21 cellular contexts compared by ENCODE assay signal in the genomic region with DNA sequence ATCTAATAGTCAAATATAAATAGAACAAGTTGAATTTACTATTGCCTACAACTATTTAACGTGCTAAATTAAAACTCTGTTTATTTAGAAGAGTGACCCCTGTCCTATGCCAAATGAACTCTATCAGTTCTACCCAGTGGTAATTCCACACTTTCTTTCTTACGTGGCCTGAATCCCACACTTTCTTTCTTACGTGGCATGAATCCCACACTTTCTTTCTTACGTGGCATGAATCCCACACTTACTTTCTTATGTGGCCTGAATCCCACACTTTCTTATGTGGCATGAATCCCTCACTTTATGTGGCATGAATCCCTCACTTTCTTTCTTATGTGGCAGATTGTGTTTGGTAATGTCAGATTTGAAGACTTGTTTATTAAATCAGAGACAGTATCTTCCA. TPM values are rescaled to one million over a fixed set of nuclear protein-coding genes. Genes with fewer than 3 reads are reported as not detected.
DNase-seq lines count a peak whose midpoint lies in the region; ATAC-seq and TF ChIP-seq lines count a peak whose summit lies in the region.
"Had no signal": no experiment of that assay in that cellular context is flagged by ENCODE, and none has a peak within 500 bp of the region (broad histone marks: within the 10 kb centered on the region; RNA-seq: fewer than 3 reads in every experiment).

No MANE protein-coding gene starts in this region.

- 48% methylated on average over 4 of the region's 4 CpGs for WGBS in mammary epithelial cell (ENCODE audit: low coverage, missing lambda C conversion rate)
- WGBS in transverse colon (ENCODE audit: low coverage in 1 of 2), 2 donors, result 44 to 47% methylated on average over 4 of the region's 4 CpGs

- H3K36me3 ChIP-seq in breast epithelium, result no peaks in the 10 kb centered on the region
- H3K36me3 ChIP-seq in mammary epithelial cell (ENCODE audit: insufficient read depth, low read length), result peaks cover 3% of the 10 kb centered on the region
- no peaks in the 10 kb centered on the region for H3K36me3 ChIP-seq in naive thymus-derived CD4-positive, alpha-beta T cell (ENCODE audit: control insufficient read depth in 2 of 3, insufficient read depth in 3 of 3, low read length in 3 of 3)
- H3K36me3 ChIP-seq in transverse colon, result no peaks in the 10 kb centered on the region
- H3K36me3 ChIP-seq: pancreas had no signal

- H3K4me3 Mint-ChIP-seq in MCF 10A (ENCODE audit: unreplicated experiment), result no peak overlapping the region
- peak overlapping the region in 3 of 10 donors; percentile 7 to 29 (median 12) for H3K4me3 Mint-ChIP-seq in naive thymus-derived CD4-positive, alpha-beta T cell
- H3K4me3 Mint-ChIP-seq: activated naive CD8-positive, alpha-beta T cell had no signal

- peak overlapping the region in 1 of 2 donors; percentile 45 for H3K27ac ChIP-seq in breast epithelium
- no peak overlapping the region for H3K27ac ChIP-seq in mammary epithelial cell (ENCODE audit: insufficient read depth, low read depth, low read length)
- no peak overlapping the region for H3K27ac ChIP-seq in naive thymus-derived CD4-positive, alpha-beta T cell (ENCODE audit: low read depth, low read length)
- H3K27ac ChIP-seq in transverse colon, result peak overlapping the region in 3 of 4 donors; percentile 43 to 79 (median 49)
- H3K27ac ChIP-seq: pancreas had no signal

- H3K9me3 ChIP-seq in breast epithelium (no peaks in the 10 kb centered on the region), mammary epithelial cell (replicated peaks; ENCODE audit: insufficient read depth, low read length) (no peaks in the 10 kb centered on the region), transverse colon (no peaks in the 10 kb centered on the region)
- no peaks in the 10 kb centered on the region for H3K9me3 ChIP-seq in naive thymus-derived CD4-positive, alpha-beta T cell (ENCODE audit: control insufficient read depth in 2 of 3, low read length in 3 of 3)
- H3K9me3 ChIP-seq: MG63, pancreas had no signal

- H3K9ac ChIP-seq in mammary epithelial cell (ENCODE audit: insufficient read depth, low read length), result peak overlapping the region; percentile 8

- TF ChIP-seq EP300 in transverse colon (IDR thresholded peaks at IDR 0.05; ENCODE audit: low read depth), result no peak

- no peaks in the 10 kb centered on the region for H3K27me3 Mint-ChIP-seq in MCF 10A (ENCODE audit: insufficient read depth, unreplicated experiment)
- H3K27me3 Mint-ChIP-seq in naive thymus-derived CD4-positive, alpha-beta T cell, result no peaks in the 10 kb centered on the region
- H3K27me3 Mint-ChIP-seq: activated naive CD8-positive, alpha-beta T cell had no signal

- POLR2A ChIA-PET in MCF 10A (lab: Yijun Ruan, JAX), result interaction anchor here (0.9 to 3.0 kb wide), 2 partner anchors 10 to 68 kb away, joined by 3 to 16 read pairs; no protein-coding TSS in a partner anchor
- POLR2A ChIA-PET in naive thymus-derived CD4-positive, alpha-beta T cell (lab: Charles Lee), result no interaction called here

- in situ Hi-C loops in mammary epithelial cell (cut with MboI; ENCODE audit: low sequenced_read_pairs in 2 of 2), result loop anchor here in 1 of 2 donors (5.0 kb wide), 1 partner anchor 173 kb away; no protein-coding TSS in a partner anchor
- in situ Hi-C loops in transverse colon (cut with MboI; ENCODE audit: low pct_ligation_motif_present in 1 of 4, low pct_unique_long_range_greater_than_20kb in 1 of 4, low sequenced_read_pairs in 3 of 4), result no loop called here

- H3K4me2 ChIP-seq in mammary epithelial cell (ENCODE audit: insufficient read depth, low read depth, low read length), result no peak overlapping the region

- peaks cover 15% of the 10 kb centered on the region for H3K36me3 Mint-ChIP-seq in MCF 10A (ENCODE audit: insufficient read depth, unreplicated experiment)
- H3K36me3 Mint-ChIP-seq in naive thymus-derived CD4-positive, alpha-beta T cell, result peaks cover 0 to 9% (median under 1%) of the 10 kb centered on the region in 5 donors

- TF ChIP-seq POLR2A in breast epithelium (IDR thresholded peaks at IDR 0.05) (no peak), transverse colon (IDR thresholded peaks at IDR 0.05) (no peak)

- H2AFZ ChIP-seq in mammary epithelial cell (ENCODE audit: low read depth, low read length), result no peak overlapping the region

- H3K4me1 Mint-ChIP-seq in MCF 10A (ENCODE audit: insufficient read depth, unreplicated experiment), result peaks cover 51% of the 10 kb centered on the region
- H3K4me1 Mint-ChIP-seq in naive thymus-derived CD4-positive, alpha-beta T cell, result peaks cover 46 to 86% (median 69%) of the 10 kb centered on the region in 7 donors

- H3K4me1 ChIP-seq in breast epithelium (peaks cover 0 to 25% of the 10 kb centered on the region in 2 donors), mammary epithelial cell (ENCODE audit: insufficient read depth, low read length) (peaks cover 46% of the 10 kb centered on the region), transverse colon (peaks cover 15 to 69% (median 48%) of the 10 kb centered on the region in 4 donors)
- peaks cover 23 to 33% of the 10 kb centered on the region in 2 donors for H3K4me1 ChIP-seq in naive thymus-derived CD4-positive, alpha-beta T cell (ENCODE audit: control insufficient read depth in 2 of 2, insufficient read depth in 2 of 2, low read length in 2 of 2)

- H3K27me3 ChIP-seq in breast epithelium (no peaks in the 10 kb centered on the region), mammary epithelial cell (ENCODE audit: insufficient read depth, low read length) (no peaks in the 10 kb centered on the region), transverse colon (no peaks in the 10 kb centered on the region)
- H3K27me3 ChIP-seq in naive thymus-derived CD4-positive, alpha-beta T cell (ENCODE audit: control insufficient read depth in 2 of 2, insufficient read depth in 2 of 2, low read length in 2 of 2), result no peaks in the 10 kb centered on the region
- H3K27me3 ChIP-seq: MG63, pancreas had no signal

- no TSS peak for BruUV-seq in MCF 10A (replicated peaks; lab: Mats Ljungman, UMichigan)
- BruUV-seq in mammary epithelial cell (replicated peaks; lab: Mats Ljungman, UMichigan), result no TSS peak

- intact Hi-C loops in MCF 10A (cut with micrococcal nuclease) (loop anchor here (5.0 to 10.0 kb wide), 3 partner anchors 73 to 171 kb away; a partner anchor contains a TSS), breast epithelium (cut with DNase I; ENCODE audit: low total_unique reads) (no loop called here), mammary epithelial cell (cut with micrococcal nuclease) (loop anchor here (10.0 kb wide), 1 partner anchor 321 kb away; no protein-coding TSS in a partner anchor), transverse colon (cut with DNase I; ENCODE audit: low total_unique reads) (no loop called here)
- intact Hi-C loops in naive thymus-derived CD4-positive, alpha-beta T cell (cut with micrococcal nuclease), result no loop called here

- H3K79me2 ChIP-seq in mammary epithelial cell (ENCODE audit: insufficient read depth, low read length), result peaks cover 91% of the 10 kb centered on the region

- H3K4me3 ChIP-seq in breast epithelium, result no peak overlapping the region
- H3K4me3 ChIP-seq in mammary epithelial cell (replicated peaks in 1 of 3; ENCODE audit: insufficient read depth in 1 of 3, low read depth in 2 of 3, low read length in 3 of 3), result no peak overlapping the region
- no peak overlapping the region for H3K4me3 ChIP-seq in naive thymus-derived CD4-positive, alpha-beta T cell (ENCODE audit: low read length)
- no peak overlapping the region for H3K4me3 ChIP-seq in transverse colon
- H3K4me3 ChIP-seq: MG63, pancreas had no signal

- no peak for ATAC-seq in naive thymus-derived CD4-positive, alpha-beta T cell
- ATAC-seq in left lobe of liver, result no peak
- ATAC-seq: esophagus mucosa, pancreas had no signal

- H3K9me3 Mint-ChIP-seq in MCF 10A (ENCODE audit: unreplicated experiment), result no peaks in the 10 kb centered on the region
- H3K9me3 Mint-ChIP-seq in naive thymus-derived CD4-positive, alpha-beta T cell, result no peaks in the 10 kb centered on the region

- DNase-seq in MCF 10A (ENCODE audit: unreplicated experiment), result no peak
- no peak for DNase-seq in breast epithelium (ENCODE audit: low spot score in 2 of 2)
- DNase-seq in mammary epithelial cell, result no peak
- no peak for DNase-seq in naive thymus-derived CD4-positive, alpha-beta T cell
- DNase-seq in transverse colon, result no peak
- no peak for DNase-seq in left lobe of liver (ENCODE audit: low spot score)
- no peak for DNase-seq in stimulated activated CD4-positive, alpha-beta T cell treated with anti-CD3 and anti-CD28 coated beads, Interleukin-4, amount 100 ng/mL, for 1 hour
- DNase-seq in NCI-H774 (lab: John Stamatoyannopoulos, UW), result no peak
- DNase-seq: activated CD4-positive, CD25-positive, alpha-beta regulatory T cell treated with anti-CD3 and anti-CD28 coated beads, Interleukin-2, amount 50 U/mL, for 72 hours; activated CD8-positive, alpha-beta memory T cell treated with anti-CD3 and anti-CD28 coated beads, Interleukin-2, amount 50 U/mL, for 4 hours; COR-L47; GOT3; MG63; NCI-H187; NCI-H524 treated with DMSO at 0.1 percent for 48 hours; SIG-M5; stimulated activated CD4-positive, alpha-beta T cell treated with anti-CD3 and anti-CD28 coated beads, Interleukin-12 subunit alpha, Interleukin-12 subunit beta, amount 100 ng/mL, for 4 hours; stimulated activated naive CD4-positive, alpha-beta T cell treated with Interleukin-2 at 50 U/mL for 16 hours had no signal

- dilution Hi-C loops in mammary epithelial cell (cut with HindIII; ENCODE audit: low sequenced_read_pairs), result loop anchor here (5.0 kb wide), 1 partner anchor 163 kb away; no protein-coding TSS in a partner anchor

- no peaks in the 10 kb centered on the region for H4K20me1 ChIP-seq in mammary epithelial cell (ENCODE audit: insufficient read depth, low read length)

- CTCF ChIA-PET in MCF 10A (lab: Yijun Ruan, JAX) (interaction anchor here (1.2 to 1.4 kb wide), 2 partner anchors 29 to 32 kb away, joined by 3 read pairs; no protein-coding TSS in a partner anchor), mammary epithelial cell (lab: Charles Lee; ENCODE audit: low non-redundant PET) (no interaction called here)
- CTCF ChIA-PET in naive thymus-derived CD4-positive, alpha-beta T cell (lab: Charles Lee), result no interaction called here

- H3K27ac Mint-ChIP-seq in MCF 10A (ENCODE audit: low read depth, unreplicated experiment), result peak overlapping the region; percentile 74
- peak overlapping the region in 5 of 9 donors; percentile 12 to 80 (median 60) for H3K27ac Mint-ChIP-seq in naive thymus-derived CD4-positive, alpha-beta T cell
- H3K27ac Mint-ChIP-seq: activated naive CD8-positive, alpha-beta T cell had no signal

- TF ChIP-seq CTCF in MCF 10A (IDR thresholded peaks at IDR 0.05; ENCODE audit: unreplicated experiment) (no peak), breast epithelium (IDR thresholded peaks at IDR 0.05) (no peak), mammary epithelial cell (conservative IDR thresholded peaks at IDR 0.05 in 1 of 2, IDR thresholded peaks at IDR 0.05 in 1 of 2; ENCODE audit: extremely low read depth in 1 of 2, insufficient read depth in 1 of 2, low read depth in 1 of 2, low read length in 2 of 2) (no peak), transverse colon (IDR thresholded peaks at IDR 0.05) (no peak)

RNA-seq across cellular contexts. Expression of a gene that starts 6.2 kb away (rescaled TPM):
- total RNA-seq in MCF 10A (2022) (85.9 and 104 TPM in 2 replicates), breast epithelium (10 to 100 TPM; 25.0 to 48.6 (median 36.7) TPM), mammary epithelial cell (10 to 100 TPM; 57.3 to 80.8 TPM), transverse colon (100 to 1,000 TPM in 2 of 4 donors, 10 to 100 TPM in 2; 41.2 to 216 (median 106) TPM), left lobe of liver (16.2 TPM)
- polyA plus RNA-seq in mammary epithelial cell, result 36.6 TPM
- 43.2 TPM for polyA minus RNA-seq in mammary epithelial cell
- total RNA-seq in naive thymus-derived CD4-positive, alpha-beta T cell, result 10 to 100 TPM; 36.5 to 67.1 (median 48.4) TPM
- 1 to 10 TPM; 4.2 to 4.8 TPM for polyA plus RNA-seq in naive thymus-derived CD4-positive, alpha-beta T cell

Comparison
In these comparisons a context has a peak if more than half of its experiments do, and no peak if none do; other contexts are left out.
1. intact Hi-C loops: an anchor here in MCF 10A (5.0 to 10.0 kb wide) and mammary epithelial cell (10.0 kb wide); none called in breast epithelium, naive thymus-derived CD4-positive, alpha-beta T cell and transverse colon.
2. H3K27ac ChIP-seq: peak in transverse colon (3 of 4); none in mammary epithelial cell (single experiment) and naive thymus-derived CD4-positive, alpha-beta T cell (single experiment).